Comparison of ENCODE assay signal across 15 cellular contexts in genomic region chrY:18030178-18030577, GRCh38. TPM values are rescaled to one million over a fixed set of nuclear protein-coding genes. Genes with fewer than 3 reads are reported as not detected.
"Had no signal": no experiment of that assay in that cellular context is flagged by ENCODE, and none has a peak within 500 bp of the region (broad histone marks: within the 10 kb centered on the region; RNA-seq: fewer than 3 reads in every experiment).

No MANE protein-coding gene starts in this region.

RNA-seq across cellular contexts. Expression of gene CDY2A, which starts 4.6 kb away (rescaled TPM):
- total RNA-seq: activated B cell treated with CpG ODN at 0.5 μM for 24 hours; activated CD4-positive, alpha-beta memory T cell treated with anti-CD3 and anti-CD28 coated beads for 36 hours; activated CD4-positive, alpha-beta memory T cell treated with anti-CD3 and anti-CD28 coated beads, Interleukin-2, amount 10 ng/mL, durations not matched to agents 7 days and 5 days; activated CD4-positive, alpha-beta T cell treated with anti-CD3 and anti-CD28 coated beads for 36 hours; activated CD4-positive, alpha-beta T cell treated with anti-CD3 and anti-CD28 coated beads, Interleukin-2, amount 10 ng/mL, durations not matched to agents 24 days and 14 days; activated CD4-positive, alpha-beta T cell treated with anti-CD3 and anti-CD28 coated beads, Interleukin-2, amount 10 ng/mL, durations not matched to agents 7 days and 5 days; activated CD8-positive, alpha-beta memory T cell treated with anti-CD3 and anti-CD28 coated beads for 36 hours; activated CD8-positive, alpha-beta memory T cell treated with anti-CD3 and anti-CD28 coated beads, Interleukin-2, amount 10 ng/mL, durations not matched to agents 7 days and 5 days; activated CD8-positive, alpha-beta T cell treated with anti-CD3 and anti-CD28 coated beads for 36 hours; activated CD8-positive, alpha-beta T cell treated with anti-CD3 and anti-CD28 coated beads, Interleukin-2, amount 10 ng/mL, durations not matched to agents 7 days and 5 days; T-cell; T-helper 1 cell treated with Interleukin-12 subunit alpha and Interleukin-12 subunit beta and Interleukin-4 antibody, amounts not matched to agents 30 ng/mL and 1 ng/mL, for 36 hours; T-helper 17 cell; T-helper 2 cell treated with Interferon-gamma antibody and Interleukin-4, amounts not matched to agents 100 ng/mL and 5 ng/mL, for 36 hours; WTC11 had no signal
